Comparison of ENCODE assay signal across 7 cellular contexts in the genomic region with DNA sequence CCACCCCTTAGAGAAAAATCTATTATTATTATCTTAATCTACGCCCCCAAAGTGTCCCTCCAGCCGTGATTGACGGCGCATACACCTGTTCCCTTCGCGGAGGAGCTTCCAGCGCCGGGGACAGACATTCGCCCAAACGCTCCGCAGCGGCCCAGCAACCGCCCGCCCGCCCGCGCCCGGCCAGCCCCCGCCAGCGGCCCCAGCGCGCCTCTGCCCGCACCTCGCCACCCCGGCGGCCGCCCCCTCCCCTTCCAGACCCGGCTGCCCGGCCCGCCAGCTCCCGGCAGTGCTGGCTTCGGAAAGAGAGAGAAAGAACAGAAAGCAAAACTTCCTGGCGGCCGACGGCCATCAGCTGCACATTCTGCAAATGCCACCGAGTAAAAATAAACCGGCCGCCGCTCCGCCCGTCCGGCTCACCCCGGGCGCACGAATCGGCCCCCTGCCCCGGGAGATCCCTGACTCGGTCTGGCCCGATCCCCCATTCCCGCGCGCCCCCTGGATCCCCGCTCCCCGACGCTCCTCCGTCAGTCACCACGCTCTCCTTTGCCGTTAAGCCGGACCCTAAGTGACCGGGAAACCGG. TPM values are rescaled to one million over a fixed set of nuclear protein-coding genes. Genes with fewer than 3 reads are reported as not detected.
DNase-seq lines count a peak whose midpoint lies in the region; ATAC-seq and TF ChIP-seq lines count a peak whose summit lies in the region.

No MANE protein-coding gene starts in this region.

- 1% methylated on average over 36 of the region's 61 CpGs for WGBS in SK-N-SH (ENCODE audit: low lambda C conversion rate)
- under 1% methylated on average over 61 of the region's 61 CpGs for WGBS in prostate gland

- no peaks in the 10 kb centered on the region for H3K9me3 ChIP-seq in SK-N-SH
- no peaks in the 10 kb centered on the region for H3K9me3 ChIP-seq in prostate gland

- no peaks in the 10 kb centered on the region for H3K79me2 ChIP-seq in SK-N-SH (ENCODE audit: insufficient read depth)

- no peaks in the 10 kb centered on the region for H3K9me2 ChIP-seq in SK-N-SH

- DNase-seq in GM13977 (ENCODE audit: low spot score) (peak; percentile 65), SK-N-SH (peak; percentile 59), glomerular visceral epithelial cell (ENCODE audit: extremely low spot score) (peak; percentile 11), prostate gland (ENCODE audit: low spot score) (no peak), KG1 (lab: John Stamatoyannopoulos, UW) (no peak)

- no peak overlapping the region for H2AFZ ChIP-seq in SK-N-SH (ENCODE audit: low read depth)

- H3K27me3 ChIP-seq in SK-N-SH (ENCODE audit: insufficient read depth), result peaks cover 52% of the 10 kb centered on the region
- no peaks in the 10 kb centered on the region for H3K27me3 ChIP-seq in prostate gland (replicated peaks; ENCODE audit: insufficient read depth)

- H3K4me1 ChIP-seq in SK-N-SH (ENCODE audit: control insufficient read depth in 1 of 2, insufficient read depth in 2 of 2, low read depth in 1 of 2, low read length in 1 of 2) (peaks cover 3 to 22% of the 10 kb centered on the region in 2 experiments; a peak in 2 of 4 replicates), prostate gland (replicated peaks) (peaks cover 10% of the 10 kb centered on the region)

- no peak for TF ChIP-seq EP300 in SK-N-SH (IDR thresholded peaks at IDR 0.05; ENCODE audit: borderline replicate concordance in 1 of 2, low read depth in 1 of 2, low read length in 1 of 2)

- CTCF ChIA-PET in SK-N-SH (lab: Yijun Ruan, JAX), result interaction anchor here (0.7 to 3.6 kb wide), 11 partner anchors 9 to 287 kb away, joined by 3 to 19 read pairs (median 3); no protein-coding TSS in a partner anchor

- in situ Hi-C loops in GM13977 (cut with MboI; ENCODE audit: low pct_unique_long_range_greater_than_20kb, low sequenced_read_pairs, unreplicated experiment), result no loop called here

- H3K9ac ChIP-seq in SK-N-SH, result no peak overlapping the region

- no peaks in the 10 kb centered on the region for H4K20me1 ChIP-seq in SK-N-SH (ENCODE audit: insufficient read depth)

- POLR2A ChIA-PET in SK-N-SH (lab: Yijun Ruan, JAX), result interaction anchor here (0.5 kb wide), 1 partner anchor 1098 kb away, joined by 3 read pairs; no protein-coding TSS in a partner anchor

- ATAC-seq in GM18870 (IDR thresholded peaks at IDR 0.05; ENCODE audit: unreplicated experiment), result no peak
- ATAC-seq in GM21723 (IDR thresholded peaks at IDR 0.05; ENCODE audit: unreplicated experiment), result no peak

- peaks cover 3% of the 10 kb centered on the region for H3F3A ChIP-seq in SK-N-SH (replicated peaks; ENCODE audit: insufficient read depth)

- TF ChIP-seq CTCF in GM13977 (IDR thresholded peaks at IDR 0.05; ENCODE audit: extremely low read depth, insufficient read depth, missing control alignments) (no peak), SK-N-SH (IDR thresholded peaks at IDR 0.05) (no peak), prostate gland (IDR thresholded peaks at IDR 0.05) (peak in 1 of 4 experiments; percentile 10)

- H3K4me2 ChIP-seq in SK-N-SH, result peak overlapping the region; percentile 89

- TF ChIP-seq POLR2A in prostate gland (IDR thresholded peaks at IDR 0.05), result no peak

- H3K4me3 ChIP-seq in SK-N-SH (ENCODE audit: low read depth in 2 of 2, low read length in 1 of 2) (peak overlapping the region; percentile 45 to 59), prostate gland (peak overlapping the region; percentile 68 to 85)

- intact Hi-C loops in prostate gland (cut with DNase I), result loop anchor here (2.0 to 5.0 kb wide), 2 partner anchors 103 to 264 kb away; no protein-coding TSS in a partner anchor

- TF ChIP-seq RAD21 in SK-N-SH (IDR thresholded peaks at IDR 0.05; ENCODE audit: low read length), result no peak

- no peak overlapping the region for H3K27ac ChIP-seq in SK-N-SH (ENCODE audit: low read depth in 2 of 2, low read length in 1 of 2)
- peak overlapping the region; percentile 92 to 96 for H3K27ac ChIP-seq in prostate gland

- H3K36me3 ChIP-seq in SK-N-SH (replicated peaks in 1 of 2; ENCODE audit: control insufficient read depth in 1 of 2, insufficient read depth in 2 of 2, low read length in 1 of 2), result no peaks in the 10 kb centered on the region
- H3K36me3 ChIP-seq in prostate gland, result no peaks in the 10 kb centered on the region

TF ChIP-seq in SK-N-SH, 30 proteins besides CTCF, POLR2A, EP300 and RAD21:
- TF ChIP-seq, protein P1, sequence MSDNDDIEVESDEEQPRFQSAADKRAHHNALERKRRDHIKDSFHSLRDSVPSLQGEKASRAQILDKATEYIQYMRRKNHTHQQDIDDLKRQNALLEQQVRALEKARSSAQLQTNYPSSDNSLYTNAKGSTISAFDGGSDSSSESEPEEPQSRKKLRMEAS (IDR thresholded peaks at IDR 0.05; ENCODE audit: low read depth), result no peak
- TF ChIP-seq GATA2 (CRISPR knock-in tag; IDR thresholded peaks at IDR 0.05) (no peak), FOSL2 (IDR thresholded peaks at IDR 0.05; ENCODE audit: borderline replicate concordance, low read depth) (no peak), EZH2phosphoT487 (IDR thresholded peaks at IDR 0.05; ENCODE audit: borderline replicate concordance, low read depth) (no peak)

RNA-seq across cellular contexts. Expression of a gene that starts 1.6 kb away (rescaled TPM):
- 0.37 and 0.51 TPM in 2 replicates for polyA plus RNA-seq in SK-N-SH (2012; rRNA removed)
- 0.21 and 0.41 TPM in 2 replicates for polyA plus RNA-seq in SK-N-SH (2012; cell fraction: cytosol; rRNA removed)
- polyA plus RNA-seq in SK-N-SH (2012; cell fraction: nucleus; rRNA removed), result 1.0 and 1.4 TPM in 2 replicates
- 10 to 100 TPM; 90.9 to 96.9 TPM for total RNA-seq in prostate gland

Comparison
In these comparisons a context has a peak if more than half of its experiments do, and no peak if none do; other contexts are left out.
1. DNase-seq: peak in GM13977 (single experiment), SK-N-SH (single experiment) and glomerular visceral epithelial cell (single experiment); none in prostate gland (single experiment) and KG1 (single experiment).
2. H3K27ac ChIP-seq: peak in prostate gland (2 of 2); none in SK-N-SH (0 of 2).